In the genomic region with DNA sequence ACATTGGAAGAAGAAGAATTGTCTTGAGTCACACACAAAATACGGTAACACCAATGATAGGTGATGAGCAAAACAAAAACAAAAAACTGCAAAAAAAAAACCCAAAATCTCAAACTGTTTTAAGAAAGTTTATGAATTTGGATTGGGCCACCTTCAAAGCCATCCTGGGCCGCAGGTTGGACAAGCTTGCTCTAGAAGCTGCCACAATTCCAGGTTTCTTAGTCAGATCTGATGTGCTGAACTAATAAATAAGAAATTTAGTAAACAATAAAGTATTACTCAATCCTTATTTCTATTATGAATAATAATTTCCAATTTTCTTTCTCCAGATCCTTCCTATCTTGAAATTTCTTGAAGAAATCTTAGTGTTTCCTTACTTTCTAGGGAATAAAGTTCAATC, we compare ENCODE assay signal across 15 cellular contexts. TPM values are rescaled to one million over a fixed set of nuclear protein-coding genes. Genes with fewer than 3 reads are reported as not detected.
A peak's percentile ranks its signal among the peaks of the same experiment; 100 is the strongest.
DNase-seq lines count a peak whose midpoint lies in the region; ATAC-seq, FAIRE-seq and TF ChIP-seq lines count a peak whose summit lies in the region.
"Had no signal": no experiment of that assay in that cellular context is flagged by ENCODE, and none has a peak within 500 bp of the region (broad histone marks: within the 10 kb centered on the region; RNA-seq: fewer than 3 reads in every experiment).

No MANE protein-coding gene starts in this region.

- TF ChIP-seq CTCF in PC-3 (conservative IDR thresholded peaks at IDR 0.05; ENCODE audit: low read depth, low read length) (no peak), pancreas (IDR thresholded peaks at IDR 0.05) (no peak)

- peaks cover 13% of the 10 kb centered on the region; the same call in 1 of the 2 replicates for H4K20me1 ChIP-seq in PC-3 (ENCODE audit: low read length)

- FAIRE-seq in pancreas (lab: Jason Lieb, UNC): no peak
- FAIRE-seq: A549, H1 had no signal

- POLR2A ChIA-PET in PC-3 (lab: Charles Lee; ENCODE audit: unreplicated experiment): no interaction called here
- POLR2A ChIA-PET in naive thymus-derived CD4-positive, alpha-beta T cell (lab: Charles Lee): interaction anchor here (1.2 kb wide), 1 partner anchor 10 kb away, joined by 4 read pairs; a partner anchor contains a TSS

- intact Hi-C loops in PC-3 (cut with micrococcal nuclease): loop anchor here (1.0 kb wide), 1 partner anchor 14 kb away; no protein-coding TSS in a partner anchor
- intact Hi-C loops in pancreas (cut with DNase I): no loop called here
- intact Hi-C loops in naive thymus-derived CD4-positive, alpha-beta T cell (cut with micrococcal nuclease): loop anchor here in 1 of 2 donors (1.0 kb wide), 1 partner anchor 8 kb away; no protein-coding TSS in a partner anchor

- WGBS in pancreas, 2 donors: 50 to 58% methylated on average over 2 of the region's 2 CpGs

- no peak overlapping the region for H2AFZ ChIP-seq in PC-3 (ENCODE audit: low read length)

- peak overlapping the region in 1 of 9 donors; percentile 10 for H3K27ac Mint-ChIP-seq in naive thymus-derived CD4-positive, alpha-beta T cell
- H3K27ac Mint-ChIP-seq: CD8-positive, alpha-beta T cell had no signal

- peaks cover 100% of the 10 kb centered on the region for H3K79me2 ChIP-seq in PC-3 (ENCODE audit: low read length)

- H3K27me3 Mint-ChIP-seq in naive thymus-derived CD4-positive, alpha-beta T cell: no peaks in the 10 kb centered on the region

- 0 out of 2 replicates have a peak, but pooled peaks cover 4% of the 10 kb centered on the region for H3K9me3 ChIP-seq in PC-3 (ENCODE audit: low read length)
- no peaks in the 10 kb centered on the region for H3K9me3 ChIP-seq in pancreas
- H3K9me3 ChIP-seq in naive thymus-derived CD4-positive, alpha-beta T cell (ENCODE audit: control insufficient read depth in 2 of 3, low read length in 3 of 3): no peaks in the 10 kb centered on the region
- H3K9me3 ChIP-seq: A549, HAP-1 had no signal

- H3K4me1 ChIP-seq in PC-3 (ENCODE audit: insufficient read depth, low read length) (peaks cover 9% of the 10 kb centered on the region; the same call in 1 of the 2 replicates), pancreas (peaks cover 21 to 41% (median 34%) of the 10 kb centered on the region in 3 donors)
- peaks cover 0 to 9% of the 10 kb centered on the region in 2 donors for H3K4me1 ChIP-seq in naive thymus-derived CD4-positive, alpha-beta T cell (ENCODE audit: control insufficient read depth in 2 of 2, insufficient read depth in 2 of 2, low read length in 2 of 2)

- CTCF ChIA-PET in PC-3 (lab: Charles Lee): no interaction called here
- CTCF ChIA-PET in naive thymus-derived CD4-positive, alpha-beta T cell (lab: Charles Lee): no interaction called here

- H3K9me3 Mint-ChIP-seq in naive thymus-derived CD4-positive, alpha-beta T cell: peaks cover 4 to 40% (median 18%) of the 10 kb centered on the region in 11 donors

- no TSS peak for BruUV-seq in PC-3 (replicated peaks; lab: Mats Ljungman, UMichigan)

- no peaks in the 10 kb centered on the region for H3K27me3 ChIP-seq in PC-3 (ENCODE audit: low read length)
- H3K27me3 ChIP-seq in pancreas: no peaks in the 10 kb centered on the region
- H3K27me3 ChIP-seq in naive thymus-derived CD4-positive, alpha-beta T cell (ENCODE audit: control insufficient read depth in 2 of 2, insufficient read depth in 2 of 2, low read length in 2 of 2): no peaks in the 10 kb centered on the region

- peak; percentile 30 for DNase-seq in PC-3
- DNase-seq in pancreas: no peak
- DNase-seq in NCI-H2107 treated with DMSO at 0.1 percent for 48 hours (lab: John Stamatoyannopoulos, UW; ENCODE audit: unreplicated experiment): no peak
- DNase-seq in NCI-H226: no peak
- DNase-seq in naive thymus-derived CD4-positive, alpha-beta T cell: no peak
- DNase-seq: CD8-positive, alpha-beta T cell; COR-L47; DND-41; GDM1 had no signal

- 0 out of 2 replicates have a peak, but pooled peaks cover 4% of the 10 kb centered on the region for H3K36me3 ChIP-seq in PC-3 (ENCODE audit: low read depth, low read length)
- no peaks in the 10 kb centered on the region for H3K36me3 ChIP-seq in pancreas
- H3K36me3 ChIP-seq in naive thymus-derived CD4-positive, alpha-beta T cell (ENCODE audit: control insufficient read depth in 2 of 3, insufficient read depth in 3 of 3, low read length in 3 of 3): no peaks in the 10 kb centered on the region
- H3K36me3 ChIP-seq: HAP-1 had no signal

- no peak overlapping the region for H3K4me3 ChIP-seq in PC-3 (ENCODE audit: low read length)
- H3K4me3 ChIP-seq in pancreas: no peak overlapping the region
- no peak overlapping the region for H3K4me3 ChIP-seq in naive thymus-derived CD4-positive, alpha-beta T cell (ENCODE audit: low read length)
- H3K4me3 ChIP-seq: A549, HAP-1 had no signal

- H3K36me3 Mint-ChIP-seq in naive thymus-derived CD4-positive, alpha-beta T cell: peaks cover 7 to 40% (median 36%) of the 10 kb centered on the region in 5 donors

- no peaks in the 10 kb centered on the region for H3F3A ChIP-seq in PC-3 (ENCODE audit: low read length, unreplicated experiment)

- H3K4me2 ChIP-seq in PC-3 (ENCODE audit: low read length): no peak overlapping the region

- H3K9me2 ChIP-seq in PC-3 (replicated peaks; ENCODE audit: low read length): no peaks in the 10 kb centered on the region

- ATAC-seq in PC-3 (no peak), esophagus mucosa (peak; percentile 52), pancreas (peak in 3 of 4 donors; percentile 31 to 40 (median 36)), GM21381 (IDR thresholded peaks at IDR 0.05; ENCODE audit: unreplicated experiment) (no peak)
- ATAC-seq in naive thymus-derived CD4-positive, alpha-beta T cell: no peak
- ATAC-seq: A549; CD8-positive, alpha-beta T cell had no signal

- H3K4me1 Mint-ChIP-seq in naive thymus-derived CD4-positive, alpha-beta T cell: peaks cover 18 to 69% (median 57%) of the 10 kb centered on the region in 7 donors

- no peak overlapping the region for H3K9ac ChIP-seq in PC-3 (ENCODE audit: low read length)

- H3K4me3 Mint-ChIP-seq in naive thymus-derived CD4-positive, alpha-beta T cell: peak overlapping the region in 1 of 10 donors; percentile 49
- H3K4me3 Mint-ChIP-seq: CD14-positive monocyte; CD8-positive, alpha-beta T cell had no signal

- H3K27ac ChIP-seq in PC-3 (ENCODE audit: low read length) (no peak overlapping the region), pancreas (peak overlapping the region in 3 of 4 donors; percentile 25 to 56 (median 26))
- no peak overlapping the region for H3K27ac ChIP-seq in naive thymus-derived CD4-positive, alpha-beta T cell (ENCODE audit: low read depth, low read length)
- H3K27ac ChIP-seq: A549 had no signal

RNA-seq across cellular contexts. Expression of a gene that starts 10.0 kb away (rescaled TPM):
- 8.5 and 10.9 TPM in 2 replicates for total RNA-seq in PC-3 (2014; rRNA removed)
- 31.2 TPM for total RNA-seq in esophagus mucosa
- 10 to 100 TPM; 13.2 to 27.3 (median 18.0) TPM for total RNA-seq in pancreas
- 10 to 100 TPM in 1 of 2 donors, 1 to 10 TPM in 1; 8.2 to 14.9 TPM for polyA plus RNA-seq in pancreas
- 10 to 100 TPM in 3 of 5 experiments, 1 to 10 TPM in 2; 8.3 to 15.0 (median 10.1) TPM for total RNA-seq in naive thymus-derived CD4-positive, alpha-beta T cell
- polyA plus RNA-seq in naive thymus-derived CD4-positive, alpha-beta T cell: 1 to 10 TPM; 2.3 to 3.1 TPM

Comparison
In these comparisons a context has a peak if more than half of its experiments do, and no peak if none do; other contexts are left out.
1. ATAC-seq: peak in esophagus mucosa (single experiment) and pancreas (3 of 4); none in PC-3 (single experiment), GM21381 (single experiment) and naive thymus-derived CD4-positive, alpha-beta T cell (single experiment).
2. H3K27ac ChIP-seq: peak in pancreas (3 of 4); none in PC-3 (single experiment) and naive thymus-derived CD4-positive, alpha-beta T cell (single experiment).